ENCODE assay signal across 1 cellular context in genomic region chr5:26940981-26941380, GRCh38.
TF ChIP-seq lines count a peak whose summit lies in the region.

No MANE protein-coding gene starts in this region.

TF ChIP-seq in SK-N-SH treated with all-trans-retinoic acid at 6 μM for 48 hours, 23 proteins besides CTCF, POLR2A, EP300 and RAD21 (continued from another document):
- TF ChIP-seq CSRNP3 (CRISPR knock-in tag; IDR thresholded peaks at IDR 0.05) (no peak), ZNF565 (CRISPR knock-in tag; conservative IDR thresholded peaks at IDR 0.05; ENCODE audit: low read depth) (no peak)
